Comparison of ENCODE assay signal across 18 cellular contexts in genomic region chr4:107349266-107349665, GRCh38.
DNase-seq lines count a peak whose midpoint lies in the region; ATAC-seq and TF ChIP-seq lines count a peak whose summit lies in the region.
"Had no signal": no experiment of that assay in that cellular context is flagged by ENCODE, and none has a peak within 500 bp of the region (broad histone marks: within the 10 kb centered on the region; RNA-seq: fewer than 3 reads in every experiment).

No MANE protein-coding gene starts in this region.

- peak; percentile 10 for DNase-seq in GM03348 (ENCODE audit: low spot score)
- peak; percentile 43 for DNase-seq in SK-MEL-5 (ENCODE audit: low read depth, low spot score)
- DNase-seq in iPS DF 19.7 (ENCODE audit: low read depth, low spot score), result peak; percentile 45
- no peak for DNase-seq in progenitor cell of endocrine pancreas (ENCODE audit: low spot score, unreplicated experiment)
- no peak for DNase-seq in activated CD4-positive, CD25-positive, alpha-beta regulatory T cell treated with anti-CD3 and anti-CD28 coated beads, Interleukin-2, amount 50 U/mL, for 72 hours
- no peak for DNase-seq in nephron progenitor cell
- no peak for DNase-seq in inferior parietal cortex (ENCODE audit: extremely low spot score)
- DNase-seq: activated CD4-positive, alpha-beta memory T cell treated with anti-CD3 and anti-CD28 coated beads, Interleukin-2, amount 10 ng/mL, durations not matched to agents 7 days and 5 days; activated effector memory CD4-positive, alpha-beta T cell treated with Interleukin-2 at 50 U/mL for 16 hours; body of pancreas; gastrocnemius medialis; GOT3; left ventricle myocardium inferior; natural killer cell; NCI-H187 treated with DMSO at 0.1 percent for 48 hours; upper lobe of left lung had no signal

- H3K36me3 Mint-ChIP-seq in progenitor cell of endocrine pancreas (ENCODE audit: insufficient read depth), result peaks cover 13% of the 10 kb centered on the region
- H3K36me3 Mint-ChIP-seq in nephron progenitor cell (ENCODE audit: low read depth), result no peaks in the 10 kb centered on the region
- H3K36me3 Mint-ChIP-seq: CD14-positive monocyte, natural killer cell had no signal

- H3K27ac Mint-ChIP-seq in progenitor cell of endocrine pancreas (peak overlapping the region; percentile 50), nephron progenitor cell (no peak overlapping the region)
- H3K27ac Mint-ChIP-seq: activated CD4-positive, alpha-beta memory T cell treated with anti-CD3 and anti-CD28 coated beads, Interleukin-2, amount 10 ng/mL, durations not matched to agents 7 days and 5 days; CD14-positive monocyte; natural killer cell had no signal

- no peaks in the 10 kb centered on the region for H3K27me3 Mint-ChIP-seq in progenitor cell of endocrine pancreas
- no peaks in the 10 kb centered on the region for H3K27me3 Mint-ChIP-seq in nephron progenitor cell (ENCODE audit: low read depth, poor library complexity)
- H3K27me3 Mint-ChIP-seq: activated CD4-positive, alpha-beta memory T cell treated with anti-CD3 and anti-CD28 coated beads, Interleukin-2, amount 10 ng/mL, durations not matched to agents 7 days and 5 days had no signal

- H3K4me3 Mint-ChIP-seq in progenitor cell of endocrine pancreas (ENCODE audit: low read depth) (no peak overlapping the region), nephron progenitor cell (no peak overlapping the region)
- H3K4me3 Mint-ChIP-seq: activated CD4-positive, alpha-beta memory T cell treated with anti-CD3 and anti-CD28 coated beads, Interleukin-2, amount 10 ng/mL, durations not matched to agents 7 days and 5 days; CD14-positive monocyte; natural killer cell had no signal

- H3K9me3 Mint-ChIP-seq in progenitor cell of endocrine pancreas (ENCODE audit: low read depth) (peaks cover 21% of the 10 kb centered on the region), nephron progenitor cell (peaks cover 6% of the 10 kb centered on the region)

- peaks cover 2% of the 10 kb centered on the region for H3K4me1 Mint-ChIP-seq in progenitor cell of endocrine pancreas (ENCODE audit: low read depth)
- peaks cover 11% of the 10 kb centered on the region for H3K4me1 Mint-ChIP-seq in nephron progenitor cell
- H3K4me1 Mint-ChIP-seq: activated CD4-positive, alpha-beta memory T cell treated with anti-CD3 and anti-CD28 coated beads, Interleukin-2, amount 10 ng/mL, durations not matched to agents 7 days and 5 days; CD14-positive monocyte; natural killer cell had no signal

- no peak for ATAC-seq in HG03342 (IDR thresholded peaks at IDR 0.05; ENCODE audit: unreplicated experiment)
- ATAC-seq: body of pancreas, gastrocnemius medialis, natural killer cell had no signal

- TF ChIP-seq CTCF in progenitor cell of endocrine pancreas (IDR thresholded peaks at IDR 0.05; ENCODE audit: unreplicated experiment) (no peak), nephron progenitor cell (IDR thresholded peaks at IDR 0.05) (no peak)

- in situ Hi-C loops in SK-MEL-5 (cut with HindIII; ENCODE audit: low pct_unique_long_range_greater_than_20kb, low sequenced_read_pairs), result no loop called here

Comparison
In these comparisons a context has a peak if more than half of its experiments do, and no peak if none do; other contexts are left out.
1. DNase-seq: peak in GM03348 (single experiment), SK-MEL-5 (single experiment) and iPS DF 19.7 (single experiment); none in progenitor cell of endocrine pancreas (single experiment), activated CD4-positive, CD25-positive, alpha-beta regulatory T cell treated with anti-CD3 and anti-CD28 coated beads, Interleukin-2, amount 50 U/mL, for 72 hours (single experiment), nephron progenitor cell (single experiment) and inferior parietal cortex (single experiment).